In genomic region chr16:88569985-88570690, GRCh38 we compare ENCODE assay signal across 8 cellular contexts. TPM values are rescaled to one million over a fixed set of nuclear protein-coding genes. Genes with fewer than 3 reads are reported as not detected.
DNase-seq lines count a peak whose midpoint lies in the region; ATAC-seq and TF ChIP-seq lines count a peak whose summit lies in the region.

Gene ZC3H18 (plus strand): TSS chr16:88570403. CDS start chr16:88577124, 6,721 bp downstream.

- peak within 1 kb of the TSS; percentile 97 for H2AFZ ChIP-seq in trophoblast cell (ENCODE audit: insufficient read depth, low read length, poor library complexity)

- H4K12ac ChIP-seq in trophoblast cell (ENCODE audit: low read depth, low read length) = peak within 1 kb of the TSS; percentile 93

- H4K91ac ChIP-seq in trophoblast cell (ENCODE audit: low read depth, low read length) = peak within 1 kb of the TSS; percentile 59

- peak within 1 kb of the TSS; percentile 100 for H3K4me2 ChIP-seq in trophoblast cell (ENCODE audit: low read length)

- H3K18ac ChIP-seq in trophoblast cell (ENCODE audit: low read length) = peak within 1 kb of the TSS; percentile 89

- H3K14ac ChIP-seq in trophoblast cell (ENCODE audit: low read length) = peak within 1 kb of the TSS; percentile 96

- no CpG with 5 or more reads among the region's 90 CpGs for WGBS in trophoblast cell (ENCODE audit: extremely low coverage, insufficient coverage, insufficient read length)
- 0 to 1% methylated on average over 11 to 22 of the region's 90 CpGs for WGBS in transverse colon (ENCODE audit: low coverage in 1 of 2), 2 donors

- TF ChIP-seq POLR2A in transverse colon (IDR thresholded peaks at IDR 0.05) = peak; percentile 59

- in situ Hi-C loops in transverse colon (cut with MboI; ENCODE audit: low pct_ligation_motif_present in 1 of 4, low pct_unique_long_range_greater_than_20kb in 1 of 4, low sequenced_read_pairs in 3 of 4) = loop anchor here in 1 of 4 donors (25.0 kb wide), 1 partner anchor 133 kb away; no protein-coding TSS in a partner anchor

- peaks cover 8% of the 10 kb centered on the region for H3K79me2 ChIP-seq in trophoblast cell (ENCODE audit: control insufficient read depth, insufficient read depth, low read length, poor library complexity)

- H3K36me3 ChIP-seq in adipocyte (ENCODE audit: control insufficient read depth, insufficient read depth, low read length, severe bottlenecking) (peaks cover 9% of the 10 kb centered on the region), trophoblast cell (ENCODE audit: control insufficient read depth in 1 of 2, insufficient read depth in 2 of 2, low read length in 2 of 2) (peaks cover 4 to 8% of the 10 kb centered on the region in 2 experiments), transverse colon (no peaks in the 10 kb centered on the region)

- H2AK5ac ChIP-seq in trophoblast cell (ENCODE audit: low read length) = peak within 1 kb of the TSS; percentile 85

- ATAC-seq in HG02798 (IDR thresholded peaks at IDR 0.05; ENCODE audit: poor library complexity, unreplicated experiment) = peak; percentile 91

- no peak within 1 kb of the TSS for H3K23ac ChIP-seq in trophoblast cell (ENCODE audit: low read length)

- intact Hi-C loops in cardiac septum (cut with DNase I) = loop anchor here (5.0 to 10.0 kb wide), 3 partner anchors 137 to 805 kb away; partner anchors contain the start of genes CTU2, KLHDC4, RNF166 and ZNF778
- intact Hi-C loops in transverse colon (cut with DNase I; ENCODE audit: low total_unique reads) = no loop called here

- no peak for TF ChIP-seq CTCF in GM12864 (IDR thresholded peaks at IDR 0.05; ENCODE audit: low read depth, low read length, missing control alignments)
- TF ChIP-seq CTCF in transverse colon (IDR thresholded peaks at IDR 0.05) = peak in 1 of 5 experiments; percentile 24

- peak within 1 kb of the TSS; percentile 92 for H3K4ac ChIP-seq in trophoblast cell (ENCODE audit: low read depth, low read length)

- H3K4me1 ChIP-seq in adipocyte (ENCODE audit: control insufficient read depth, insufficient read depth, low read length) (peaks cover 22% of the 10 kb centered on the region), trophoblast cell (ENCODE audit: control insufficient read depth in 1 of 2, insufficient read depth in 2 of 2, low read length in 2 of 2) (peaks cover 3 to 13% of the 10 kb centered on the region in 2 experiments), transverse colon (peaks cover 11 to 22% (median 16%) of the 10 kb centered on the region in 4 donors)

- peak within 1 kb of the TSS; percentile 100 for H4K8ac ChIP-seq in trophoblast cell (ENCODE audit: low read depth, low read length)

- peak within 1 kb of the TSS; percentile 92 for H3K9ac ChIP-seq in adipocyte (ENCODE audit: low read length)
- H3K9ac ChIP-seq in trophoblast cell (ENCODE audit: low read length) = peak within 1 kb of the TSS; percentile 98

- H2BK12ac ChIP-seq in trophoblast cell (ENCODE audit: low read length) = no peak within 1 kb of the TSS

- H3K4me3 ChIP-seq in GM12864 (ENCODE audit: low read depth, low read length) (peak within 1 kb of the TSS; percentile 90), adipocyte (ENCODE audit: low read length) (peak within 1 kb of the TSS; percentile 96), trophoblast cell (ENCODE audit: low read depth, low read length) (peak within 1 kb of the TSS; percentile 100), transverse colon (peak within 1 kb of the TSS; percentile 71 to 94 (median 92))

- peak within 1 kb of the TSS; percentile 67 for H2BK5ac ChIP-seq in trophoblast cell (ENCODE audit: low read depth, low read length, poor library complexity)

- no peaks in the 10 kb centered on the region for H3K27me3 ChIP-seq in adipocyte (replicated peaks; ENCODE audit: control insufficient read depth, insufficient read depth, low read length)
- no peaks in the 10 kb centered on the region for H3K27me3 ChIP-seq in trophoblast cell (ENCODE audit: insufficient read depth, low read length)
- H3K27me3 ChIP-seq in transverse colon = no peaks in the 10 kb centered on the region

- peak; percentile 75 for DNase-seq in GM12864 (ENCODE audit: low read depth)
- peak; percentile 51 for DNase-seq in NCI-H1436 treated with DMSO at 0.1 percent for 48 hours (lab: John Stamatoyannopoulos, UW)
- peak; percentile 98 for DNase-seq in T follicular helper cell (ENCODE audit: low read depth)
- peak; percentile 99 for DNase-seq in adipocyte (ENCODE audit: low read depth)
- DNase-seq in cardiac septum (ENCODE audit: low spot score) = peak; percentile 98
- DNase-seq in trophoblast cell = peak; percentile 95 to 99
- peak; percentile 98 for DNase-seq in transverse colon

- H3K79me1 ChIP-seq in trophoblast cell (ENCODE audit: low read length) = peaks cover 6% of the 10 kb centered on the region

- H2BK120ac ChIP-seq in trophoblast cell (ENCODE audit: insufficient read depth, low read length, poor library complexity) = peak within 1 kb of the TSS; percentile 86

- H3K27ac ChIP-seq in trophoblast cell (ENCODE audit: low read depth, low read length) (peak within 1 kb of the TSS; percentile 48), transverse colon (peak within 1 kb of the TSS; percentile 81 to 90 (median 90))

- TF ChIP-seq EP300 in transverse colon (IDR thresholded peaks at IDR 0.05; ENCODE audit: low read depth) = no peak

- no peaks in the 10 kb centered on the region for H3K9me3 ChIP-seq in adipocyte (ENCODE audit: control insufficient read depth, low read length)
- H3K9me3 ChIP-seq in trophoblast cell (ENCODE audit: insufficient read depth, low read depth, low read length) = peaks cover 2% of the 10 kb centered on the region
- no peaks in the 10 kb centered on the region for H3K9me3 ChIP-seq in transverse colon

RNA-seq across cellular contexts. Expression of gene ZC3H18, which starts in this region (rescaled TPM):
- total RNA-seq in cardiac septum (20.6 TPM), transverse colon (10 to 100 TPM; 17.9 to 50.5 (median 25.5) TPM)
- 35.5 and 35.7 TPM in 2 replicates for polyA plus RNA-seq in trophoblast cell (2013)

Comparison
In these comparisons a context has a peak if more than half of its experiments do, and no peak if none do; other contexts are left out.
1. Peak in every context shown above with its lines: DNase-seq, ATAC-seq, H3K4me3 ChIP-seq and H3K27ac ChIP-seq.